ENCODE assay signal across 28 cellular contexts in the genomic region with DNA sequence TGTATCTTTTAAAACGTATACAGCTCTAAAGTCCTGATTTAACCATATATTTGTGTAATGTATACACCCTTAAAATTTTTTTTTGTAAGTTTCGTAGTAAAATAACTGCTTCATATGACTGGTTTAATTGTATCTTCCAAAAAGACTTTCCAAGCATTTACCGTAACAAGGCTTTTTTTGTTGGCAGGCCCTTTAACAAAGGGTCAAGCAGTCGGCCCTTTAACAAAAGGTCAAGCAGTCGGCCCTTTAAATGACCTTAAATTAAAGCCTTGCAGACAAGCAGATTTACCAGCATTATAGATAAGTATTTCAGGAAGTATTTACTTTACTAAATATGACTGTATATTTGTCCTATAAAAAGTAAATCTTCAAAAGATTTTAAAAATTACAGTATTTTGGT.
"Had no signal": no experiment of that assay in that cellular context is flagged by ENCODE, and none has a peak within 500 bp of the region (broad histone marks: within the 10 kb centered on the region; RNA-seq: fewer than 3 reads in every experiment).

No MANE protein-coding gene starts in this region.

- H3K27me3 ChIP-seq: ascending aorta, body of pancreas, MG63 had no signal

- H3K36me3 ChIP-seq: ascending aorta had no signal

- H3K27ac Mint-ChIP-seq: activated CD4-positive, alpha-beta memory T cell treated with anti-CD3 and anti-CD28 coated beads for 36 hours; activated CD4-positive, alpha-beta T cell treated with anti-CD3 and anti-CD28 coated beads, Interleukin-2, amount 10 ng/mL, durations not matched to agents 7 days and 5 days; activated naive CD4-positive, alpha-beta T cell treated with anti-CD3 and anti-CD28 coated beads, Interleukin-2, amount 50 U/mL, for 72 hours; activated naive CD8-positive, alpha-beta T cell treated with anti-CD3 and anti-CD28 coated beads, Interleukin-2, amount 50 U/mL, for 24 hours; T-cell had no signal

- H3K9me3 ChIP-seq: ascending aorta, body of pancreas, MG63 had no signal

- H3K9me3 Mint-ChIP-seq: activated CD4-positive, alpha-beta memory T cell treated with anti-CD3 and anti-CD28 coated beads for 36 hours; activated CD4-positive, alpha-beta T cell treated with anti-CD3 and anti-CD28 coated beads, Interleukin-2, amount 10 ng/mL, durations not matched to agents 7 days and 5 days; activated naive CD4-positive, alpha-beta T cell treated with anti-CD3 and anti-CD28 coated beads, Interleukin-2, amount 50 U/mL, for 72 hours; activated naive CD8-positive, alpha-beta T cell treated with anti-CD3 and anti-CD28 coated beads, Interleukin-2, amount 50 U/mL, for 24 hours; activated T-cell treated with anti-CD3 and anti-CD28 coated beads, Interleukin-2, amount 50 U/mL, for 4 hours; T-cell had no signal

- H3K4me3 ChIP-seq: ascending aorta, body of pancreas, MG63, SK-N-MC had no signal

- H3K27me3 Mint-ChIP-seq: activated CD4-positive, alpha-beta memory T cell treated with anti-CD3 and anti-CD28 coated beads for 36 hours; activated CD4-positive, alpha-beta T cell treated with anti-CD3 and anti-CD28 coated beads, Interleukin-2, amount 10 ng/mL, durations not matched to agents 7 days and 5 days; activated naive CD8-positive, alpha-beta T cell treated with anti-CD3 and anti-CD28 coated beads, Interleukin-2, amount 50 U/mL, for 24 hours; T-cell had no signal

- H3K27ac ChIP-seq: ascending aorta, body of pancreas, SK-N-MC, VCaP had no signal

- DNase-seq: activated CD4-positive, alpha-beta memory T cell treated with anti-CD3 and anti-CD28 coated beads for 36 hours; activated CD4-positive, alpha-beta T cell treated with anti-CD3 and anti-CD28 coated beads, Interleukin-2, amount 10 ng/mL, durations not matched to agents 7 days and 5 days; activated CD4-positive, CD25-positive, alpha-beta regulatory T cell; activated CD8-positive, alpha-beta memory T cell treated with anti-CD3 and anti-CD28 coated beads for 24 hours; activated effector memory CD4-positive, alpha-beta T cell treated with anti-CD3 and anti-CD28 coated beads, Interleukin-2, amount 50 U/mL, for 16 hours; activated naive CD4-positive, alpha-beta T cell treated with Interleukin-2 at 50 U/mL for 16 hours; activated naive CD8-positive, alpha-beta T cell treated with anti-CD3 and anti-CD28 coated beads, Interleukin-2, amount 50 U/mL, for 24 hours; activated T-cell treated with anti-CD3 and anti-CD28 coated beads, Interleukin-2, amount 50 U/mL, for 4 hours; amniotic stem cell; body of pancreas; MG63; MV-4-11; NCI-H1105; NCI-H1436; NCI-H1694 treated with DMSO at 0.1 percent for 48 hours; NCI-H2029 treated with DMSO at 0.1 percent for 48 hours; NCI-H345; NCI-H510A treated with DMSO at 0.1 percent for 48 hours; NCI-H69; PC-3; SIG-M5; T-cell; T-helper 2 cell; T1000 had no signal

- H3K4me3 Mint-ChIP-seq: activated CD4-positive, alpha-beta memory T cell treated with anti-CD3 and anti-CD28 coated beads for 36 hours; activated CD4-positive, alpha-beta T cell treated with anti-CD3 and anti-CD28 coated beads, Interleukin-2, amount 10 ng/mL, durations not matched to agents 7 days and 5 days; activated naive CD8-positive, alpha-beta T cell treated with anti-CD3 and anti-CD28 coated beads, Interleukin-2, amount 50 U/mL, for 24 hours; activated T-cell treated with anti-CD3 and anti-CD28 coated beads, Interleukin-2, amount 50 U/mL, for 4 hours; T-cell had no signal

- H3K4me1 Mint-ChIP-seq: activated CD4-positive, alpha-beta T cell treated with anti-CD3 and anti-CD28 coated beads, Interleukin-2, amount 10 ng/mL, durations not matched to agents 7 days and 5 days had no signal
